ENCODE assay signal across 29 cellular contexts in genomic region chrX:104469771-104470170, GRCh38.
"Had no signal": no experiment of that assay in that cellular context is flagged by ENCODE, and none has a peak within 500 bp of the region (broad histone marks: within the 10 kb centered on the region; RNA-seq: fewer than 3 reads in every experiment).

No MANE protein-coding gene starts in this region.

- H2AFZ ChIP-seq: parathyroid adenoma had no signal

- ATAC-seq: naive thymus-derived CD4-positive, alpha-beta T cell; natural killer cell; psoas muscle; right cardiac atrium; right lobe of liver; stimulated activated memory B cell treated with anti-CD40 and anti-IgM and Interleukin-4, amounts not matched to agents 10 μg/mL and 1 μg/mL and 100 μg/mL, for 72 hours; stimulated activated naive CD8-positive, alpha-beta T cell treated with anti-CD3 and anti-CD28 coated beads, Interleukin-15, amount 100 ng/mL, for 72 hours; stimulated activated naive CD8-positive, alpha-beta T cell treated with anti-CD3 and anti-CD28 coated beads, Interleukin-15, Interleukin-2, amounts not matched to agents 100 U/mL and 50 U/mL, for 24 hours; upper lobe of right lung had no signal

- H3K36me3 ChIP-seq: ovary, right lobe of liver, sigmoid colon, suprapubic skin, tibial artery, transverse colon, upper lobe of right lung, uterus had no signal

- H3K27me3 ChIP-seq: ovary, right lobe of liver, sigmoid colon, suprapubic skin, testis, tibial artery, transverse colon, upper lobe of right lung, uterus had no signal

- H3K4me1 Mint-ChIP-seq: naive thymus-derived CD4-positive, alpha-beta T cell; natural killer cell; nephron; stimulated activated memory B cell treated with anti-CD40 and anti-IgM and Interleukin-4, amounts not matched to agents 10 μg/mL and 1 μg/mL and 100 μg/mL, for 72 hours; stimulated activated naive CD8-positive, alpha-beta T cell treated with anti-CD3 and anti-CD28 coated beads, Interleukin-15, amount 100 ng/mL, for 72 hours had no signal

- H3K27ac Mint-ChIP-seq: naive thymus-derived CD4-positive, alpha-beta T cell; natural killer cell; nephron; progenitor cell of endocrine pancreas; stimulated activated memory B cell treated with anti-CD40 and anti-IgM and Interleukin-4, amounts not matched to agents 10 μg/mL and 1 μg/mL and 100 μg/mL, for 72 hours; stimulated activated naive CD8-positive, alpha-beta T cell treated with anti-CD3 and anti-CD28 coated beads, Interleukin-15, amount 100 ng/mL, for 72 hours; type B pancreatic cell had no signal

- H3K9ac ChIP-seq: parathyroid adenoma had no signal

- H3K4me3 Mint-ChIP-seq: naive thymus-derived CD4-positive, alpha-beta T cell; natural killer cell; nephron; stimulated activated memory B cell treated with anti-CD40 and anti-IgM and Interleukin-4, amounts not matched to agents 10 μg/mL and 1 μg/mL and 100 μg/mL, for 72 hours; stimulated activated naive CD8-positive, alpha-beta T cell treated with anti-CD3 and anti-CD28 coated beads, Interleukin-15, amount 100 ng/mL, for 72 hours; type B pancreatic cell had no signal

- H3K36me3 Mint-ChIP-seq: naive thymus-derived CD4-positive, alpha-beta T cell; natural killer cell; stimulated activated memory B cell treated with anti-CD40 and anti-IgM and Interleukin-4, amounts not matched to agents 10 μg/mL and 1 μg/mL and 100 μg/mL, for 72 hours; type B pancreatic cell had no signal

- H3K79me2 ChIP-seq: parathyroid adenoma had no signal

- H3K9me3 Mint-ChIP-seq: stimulated activated memory B cell treated with anti-CD40 and anti-IgM and Interleukin-4, amounts not matched to agents 10 μg/mL and 1 μg/mL and 100 μg/mL, for 72 hours; stimulated activated naive CD8-positive, alpha-beta T cell treated with anti-CD3 and anti-CD28 coated beads, Interleukin-15, amount 100 ng/mL, for 72 hours; type B pancreatic cell had no signal

- H3K27me3 Mint-ChIP-seq: progenitor cell of endocrine pancreas; stimulated activated memory B cell treated with anti-CD40 and anti-IgM and Interleukin-4, amounts not matched to agents 10 μg/mL and 1 μg/mL and 100 μg/mL, for 72 hours; stimulated activated naive CD8-positive, alpha-beta T cell treated with anti-CD3 and anti-CD28 coated beads, Interleukin-15, amount 100 ng/mL, for 72 hours; type B pancreatic cell had no signal

- H3K4me1 ChIP-seq: parathyroid adenoma, psoas muscle, right lobe of liver, sigmoid colon, suprapubic skin, testis, tibial artery, transverse colon, upper lobe of right lung, uterus had no signal

- H3K4me3 ChIP-seq: ovary, psoas muscle, right lobe of liver, sigmoid colon, suprapubic skin, testis, tibial artery, transverse colon, upper lobe of right lung, uterus had no signal

- DNase-seq: naive thymus-derived CD4-positive, alpha-beta T cell; natural killer cell; occipital lobe; ovary; posterior cingulate gyrus; psoas muscle; right cardiac atrium; right lobe of liver; sigmoid colon; small intestine; stimulated activated CD4-positive, alpha-beta T cell treated with anti-CD3 and anti-CD28 coated beads, Interleukin-15, amount 100 ng/mL, for 24 hours; stimulated activated CD4-positive, alpha-beta T cell treated with anti-CD3 and anti-CD28 coated beads, Interleukin-2, amount 100 ng/mL, for 24 hours; stimulated activated CD4-positive, alpha-beta T cell treated with anti-CD3 and anti-CD28 coated beads, Interleukin-2, amount 100 ng/mL, for 48 hours; stimulated activated CD4-positive, alpha-beta T cell treated with anti-CD3 and anti-CD28 coated beads, Interleukin-4, amount 100 ng/mL, for 24 hours; stimulated activated naive CD4-positive, alpha-beta T cell; stimulated activated naive CD8-positive, alpha-beta T cell treated with anti-CD3 and anti-CD28 coated beads, Interleukin-15, amount 100 ng/mL, for 72 hours; stimulated activated naive CD8-positive, alpha-beta T cell treated with anti-CD3 and anti-CD28 coated beads, Interleukin-15, Interleukin-2, amounts not matched to agents 100 U/mL and 50 U/mL, for 24 hours; substantia nigra; testis; tibial artery; transverse colon; upper lobe of right lung; uterus had no signal

- H3K27ac ChIP-seq: ovary, parathyroid adenoma, psoas muscle, right lobe of liver, sigmoid colon, suprapubic skin, testis, tibial artery, transverse colon, upper lobe of right lung, uterus had no signal

- H3K9me3 ChIP-seq: ovary, psoas muscle, right lobe of liver, sigmoid colon, suprapubic skin, testis, tibial artery, transverse colon, upper lobe of right lung, uterus had no signal
